1 cellular context compared by ENCODE assay signal in the genomic region with DNA sequence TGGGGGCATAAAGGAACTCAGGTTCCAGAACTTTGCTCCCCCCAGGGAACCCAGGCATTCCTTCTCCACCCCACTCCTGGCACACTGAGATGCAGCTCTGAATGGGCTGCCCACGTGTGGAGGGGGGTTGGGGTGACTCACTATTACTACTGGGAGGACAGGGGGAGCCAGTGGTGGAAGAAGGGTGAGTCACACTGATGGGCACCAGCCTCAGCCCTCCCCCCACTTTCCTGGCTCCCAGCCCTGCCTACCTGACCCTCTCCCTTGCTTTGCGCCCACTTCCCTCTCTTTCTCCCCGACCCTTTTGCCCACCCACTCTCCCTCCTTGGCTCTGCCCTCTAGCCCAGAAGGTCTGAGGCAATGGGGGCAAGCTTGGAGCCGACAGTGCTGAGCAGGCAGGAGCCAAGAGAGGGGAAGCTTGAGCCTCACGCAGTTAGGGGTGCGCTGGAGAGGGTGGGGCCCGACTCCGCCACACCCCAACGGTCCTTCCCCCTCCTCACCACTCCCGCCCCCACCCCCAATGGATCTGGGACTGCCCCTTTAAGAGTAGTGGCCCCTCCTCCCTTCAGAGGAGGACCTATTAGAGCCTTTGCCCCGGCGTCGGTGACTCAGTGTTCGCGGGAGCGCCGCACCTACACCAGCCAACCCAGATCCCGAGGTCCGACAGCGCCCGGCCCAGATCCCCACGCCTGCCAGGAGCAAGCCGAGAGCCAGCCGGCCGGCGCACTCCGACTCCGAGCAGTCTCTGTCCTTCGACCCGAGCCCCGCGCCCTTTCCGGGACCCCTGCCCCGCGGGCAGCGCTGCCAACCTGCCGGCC.
TF ChIP-seq lines count a peak whose summit lies in the region.

A gene (plus strand): TSS at position 611 of the 818 bp plus-strand sequence. CDS start 208 bp downstream, outside the sequence.

TF ChIP-seq in HepG2, 621 proteins besides CTCF, POLR2A, EP300 and RAD21 (continued from another document and continues in another):
- TF ChIP-seq, protein P1, sequence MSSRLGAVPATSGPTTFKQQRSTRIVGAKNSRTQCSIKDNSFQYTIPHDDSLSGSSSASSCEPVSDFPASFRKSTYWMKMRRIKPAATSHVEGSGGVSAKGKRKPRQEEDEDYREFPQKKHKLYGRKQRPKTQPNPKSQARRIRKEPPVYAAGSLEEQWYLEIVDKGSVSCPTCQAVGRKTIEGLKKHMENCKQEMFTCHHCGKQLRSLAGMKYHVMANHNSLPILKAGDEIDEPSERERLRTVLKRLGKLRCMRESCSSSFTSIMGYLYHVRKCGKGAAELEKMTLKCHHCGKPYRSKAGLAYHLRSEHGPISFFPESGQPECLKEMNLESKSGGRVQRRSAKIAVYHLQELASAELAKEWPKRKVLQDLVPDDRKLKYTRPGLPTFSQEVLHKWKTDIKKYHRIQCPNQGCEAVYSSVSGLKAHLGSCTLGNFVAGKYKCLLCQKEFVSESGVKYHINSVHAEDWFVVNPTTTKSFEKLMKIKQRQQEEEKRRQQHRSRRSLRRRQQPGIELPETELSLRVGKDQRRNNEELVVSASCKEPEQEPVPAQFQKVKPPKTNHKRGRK (CRISPR knock-in tag; IDR thresholded peaks at IDR 0.05): no peak
- TF ChIP-seq, protein P2, sequence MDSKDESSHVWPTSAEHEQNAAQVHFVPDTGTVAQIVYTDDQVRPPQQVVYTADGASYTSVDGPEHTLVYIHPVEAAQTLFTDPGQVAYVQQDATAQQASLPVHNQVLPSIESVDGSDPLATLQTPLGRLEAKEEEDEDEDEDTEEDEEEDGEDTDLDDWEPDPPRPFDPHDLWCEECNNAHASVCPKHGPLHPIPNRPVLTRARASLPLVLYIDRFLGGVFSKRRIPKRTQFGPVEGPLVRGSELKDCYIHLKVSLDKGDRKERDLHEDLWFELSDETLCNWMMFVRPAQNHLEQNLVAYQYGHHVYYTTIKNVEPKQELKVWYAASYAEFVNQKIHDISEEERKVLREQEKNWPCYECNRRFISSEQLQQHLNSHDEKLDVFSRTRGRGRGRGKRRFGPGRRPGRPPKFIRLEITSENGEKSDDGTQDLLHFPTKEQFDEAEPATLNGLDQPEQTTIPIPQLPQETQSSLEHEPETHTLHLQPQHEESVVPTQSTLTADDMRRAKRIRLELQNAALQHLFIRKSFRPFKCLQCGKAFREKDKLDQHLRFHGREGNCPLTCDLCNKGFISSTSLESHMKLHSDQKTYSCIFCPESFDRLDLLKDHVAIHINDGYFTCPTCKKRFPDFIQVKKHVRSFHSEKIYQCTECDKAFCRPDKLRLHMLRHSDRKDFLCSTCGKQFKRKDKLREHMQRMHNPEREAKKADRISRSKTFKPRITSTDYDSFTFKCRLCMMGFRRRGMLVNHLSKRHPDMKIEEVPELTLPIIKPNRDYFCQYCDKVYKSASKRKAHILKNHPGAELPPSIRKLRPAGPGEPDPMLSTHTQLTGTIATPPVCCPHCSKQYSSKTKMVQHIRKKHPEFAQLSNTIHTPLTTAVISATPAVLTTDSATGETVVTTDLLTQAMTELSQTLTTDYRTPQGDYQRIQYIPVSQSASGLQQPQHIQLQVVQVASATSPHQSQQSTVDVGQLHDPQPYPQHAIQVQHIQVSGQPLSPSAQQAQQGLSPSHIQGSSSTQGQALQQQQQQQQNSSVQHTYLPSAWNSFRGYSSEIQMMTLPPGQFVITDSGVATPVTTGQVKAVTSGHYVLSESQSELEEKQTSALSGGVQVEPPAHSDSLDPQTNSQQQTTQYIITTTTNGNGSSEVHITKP (CRISPR knock-in tag; IDR thresholded peaks at IDR 0.05; ENCODE audit: low read depth): peak; percentile 65; the same call in 1 of the 2 replicates
- TF ChIP-seq, protein P3, sequence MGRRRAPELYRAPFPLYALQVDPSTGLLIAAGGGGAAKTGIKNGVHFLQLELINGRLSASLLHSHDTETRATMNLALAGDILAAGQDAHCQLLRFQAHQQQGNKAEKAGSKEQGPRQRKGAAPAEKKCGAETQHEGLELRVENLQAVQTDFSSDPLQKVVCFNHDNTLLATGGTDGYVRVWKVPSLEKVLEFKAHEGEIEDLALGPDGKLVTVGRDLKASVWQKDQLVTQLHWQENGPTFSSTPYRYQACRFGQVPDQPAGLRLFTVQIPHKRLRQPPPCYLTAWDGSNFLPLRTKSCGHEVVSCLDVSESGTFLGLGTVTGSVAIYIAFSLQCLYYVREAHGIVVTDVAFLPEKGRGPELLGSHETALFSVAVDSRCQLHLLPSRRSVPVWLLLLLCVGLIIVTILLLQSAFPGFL (CRISPR knock-in tag; IDR thresholded peaks at IDR 0.05): no peak
- TF ChIP-seq JARID2 (CRISPR knock-in tag; IDR thresholded peaks at IDR 0.05; ENCODE audit: insufficient replicate concordance) (no peak), RXRA (CRISPR knock-in tag; IDR thresholded peaks at IDR 0.05) (no peak; the same call in none of the 2 replicates), HNRNPLL (IDR thresholded peaks at IDR 0.05; ENCODE audit: low read depth, low read length, poor library complexity, severe bottlenecking) (peak; percentile 26), DR1 (CRISPR knock-in tag; IDR thresholded peaks at IDR 0.05) (peak; percentile 65; the same call in 1 of the 2 replicates), ZNF75D (CRISPR knock-in tag; IDR thresholded peaks at IDR 0.05; ENCODE audit: borderline replicate concordance) (no peak), SMC3 (IDR thresholded peaks at IDR 0.05; ENCODE audit: low read length) (no peak), KLF12 (CRISPR knock-in tag; IDR thresholded peaks at IDR 0.05; ENCODE audit: borderline replicate concordance) (no peak), FOSL2 (CRISPR knock-in tag; IDR thresholded peaks at IDR 0.05) (peak; percentile 97), ZNF792 (CRISPR knock-in tag; IDR thresholded peaks at IDR 0.05) (peak; percentile 54), SALL1 (CRISPR knock-in tag; IDR thresholded peaks at IDR 0.05) (peak; percentile 32), DNMT1 (CRISPR knock-in tag; IDR thresholded peaks at IDR 0.05) (no peak), KLF16 (CRISPR knock-in tag; IDR thresholded peaks at IDR 0.05) (peak in 1 of 2 experiments; percentile 57; a peak in 1 of 4 replicates), BRCA1 (CRISPR knock-in tag; IDR thresholded peaks at IDR 0.05) (no peak), ZNF570 (CRISPR knock-in tag; IDR thresholded peaks at IDR 0.05; ENCODE audit: borderline replicate concordance) (no peak), ZNF768 (CRISPR knock-in tag; IDR thresholded peaks at IDR 0.05) (0 out of 2 replicates have a peak, but pooled peaks have one; percentile 25)
- TF ChIP-seq, protein P4, sequence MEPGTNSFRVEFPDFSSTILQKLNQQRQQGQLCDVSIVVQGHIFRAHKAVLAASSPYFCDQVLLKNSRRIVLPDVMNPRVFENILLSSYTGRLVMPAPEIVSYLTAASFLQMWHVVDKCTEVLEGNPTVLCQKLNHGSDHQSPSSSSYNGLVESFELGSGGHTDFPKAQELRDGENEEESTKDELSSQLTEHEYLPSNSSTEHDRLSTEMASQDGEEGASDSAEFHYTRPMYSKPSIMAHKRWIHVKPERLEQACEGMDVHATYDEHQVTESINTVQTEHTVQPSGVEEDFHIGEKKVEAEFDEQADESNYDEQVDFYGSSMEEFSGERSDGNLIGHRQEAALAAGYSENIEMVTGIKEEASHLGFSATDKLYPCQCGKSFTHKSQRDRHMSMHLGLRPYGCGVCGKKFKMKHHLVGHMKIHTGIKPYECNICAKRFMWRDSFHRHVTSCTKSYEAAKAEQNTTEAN (CRISPR knock-in tag; conservative IDR thresholded peaks at IDR 0.05): 0 out of 2 replicates have a peak, but pooled peaks have one; percentile 28
- TF ChIP-seq, protein P5, sequence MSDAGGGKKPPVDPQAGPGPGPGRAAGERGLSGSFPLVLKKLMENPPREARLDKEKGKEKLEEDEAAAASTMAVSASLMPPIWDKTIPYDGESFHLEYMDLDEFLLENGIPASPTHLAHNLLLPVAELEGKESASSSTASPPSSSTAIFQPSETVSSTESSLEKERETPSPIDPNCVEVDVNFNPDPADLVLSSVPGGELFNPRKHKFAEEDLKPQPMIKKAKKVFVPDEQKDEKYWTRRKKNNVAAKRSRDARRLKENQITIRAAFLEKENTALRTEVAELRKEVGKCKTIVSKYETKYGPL (CRISPR knock-in tag; IDR thresholded peaks at IDR 0.05): no peak
- TF ChIP-seq, protein P6, sequence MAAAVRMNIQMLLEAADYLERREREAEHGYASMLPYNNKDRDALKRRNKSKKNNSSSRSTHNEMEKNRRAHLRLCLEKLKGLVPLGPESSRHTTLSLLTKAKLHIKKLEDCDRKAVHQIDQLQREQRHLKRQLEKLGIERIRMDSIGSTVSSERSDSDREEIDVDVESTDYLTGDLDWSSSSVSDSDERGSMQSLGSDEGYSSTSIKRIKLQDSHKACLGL (CRISPR knock-in tag; IDR thresholded peaks at IDR 0.05): peak; percentile 65
- TF ChIP-seq, protein P7, sequence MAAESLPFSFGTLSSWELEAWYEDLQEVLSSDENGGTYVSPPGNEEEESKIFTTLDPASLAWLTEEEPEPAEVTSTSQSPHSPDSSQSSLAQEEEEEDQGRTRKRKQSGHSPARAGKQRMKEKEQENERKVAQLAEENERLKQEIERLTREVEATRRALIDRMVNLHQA (CRISPR knock-in tag; IDR thresholded peaks at IDR 0.05): no peak
- TF ChIP-seq, protein P8, sequence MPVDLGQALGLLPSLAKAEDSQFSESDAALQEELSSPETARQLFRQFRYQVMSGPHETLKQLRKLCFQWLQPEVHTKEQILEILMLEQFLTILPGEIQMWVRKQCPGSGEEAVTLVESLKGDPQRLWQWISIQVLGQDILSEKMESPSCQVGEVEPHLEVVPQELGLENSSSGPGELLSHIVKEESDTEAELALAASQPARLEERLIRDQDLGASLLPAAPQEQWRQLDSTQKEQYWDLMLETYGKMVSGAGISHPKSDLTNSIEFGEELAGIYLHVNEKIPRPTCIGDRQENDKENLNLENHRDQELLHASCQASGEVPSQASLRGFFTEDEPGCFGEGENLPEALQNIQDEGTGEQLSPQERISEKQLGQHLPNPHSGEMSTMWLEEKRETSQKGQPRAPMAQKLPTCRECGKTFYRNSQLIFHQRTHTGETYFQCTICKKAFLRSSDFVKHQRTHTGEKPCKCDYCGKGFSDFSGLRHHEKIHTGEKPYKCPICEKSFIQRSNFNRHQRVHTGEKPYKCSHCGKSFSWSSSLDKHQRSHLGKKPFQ (CRISPR knock-in tag; IDR thresholded peaks at IDR 0.05; ENCODE audit: insufficient replicate concordance): peak; percentile 88
- TF ChIP-seq, protein P9, sequence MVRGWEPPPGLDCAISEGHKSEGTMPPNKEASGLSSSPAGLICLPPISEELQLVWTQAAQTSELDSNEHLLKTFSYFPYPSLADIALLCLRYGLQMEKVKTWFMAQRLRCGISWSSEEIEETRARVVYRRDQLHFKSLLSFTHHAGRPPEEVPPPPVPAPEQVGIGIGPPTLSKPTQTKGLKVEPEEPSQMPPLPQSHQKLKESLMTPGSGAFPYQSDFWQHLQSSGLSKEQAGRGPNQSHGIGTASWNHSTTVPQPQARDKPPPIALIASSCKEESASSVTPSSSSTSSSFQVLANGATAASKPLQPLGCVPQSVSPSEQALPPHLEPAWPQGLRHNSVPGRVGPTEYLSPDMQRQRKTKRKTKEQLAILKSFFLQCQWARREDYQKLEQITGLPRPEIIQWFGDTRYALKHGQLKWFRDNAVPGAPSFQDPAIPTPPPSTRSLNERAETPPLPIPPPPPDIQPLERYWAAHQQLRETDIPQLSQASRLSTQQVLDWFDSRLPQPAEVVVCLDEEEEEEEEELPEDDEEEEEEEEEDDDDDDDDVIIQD (CRISPR knock-in tag; IDR thresholded peaks at IDR 0.05; ENCODE audit: low read depth): no peak
- TF ChIP-seq, protein P10, sequence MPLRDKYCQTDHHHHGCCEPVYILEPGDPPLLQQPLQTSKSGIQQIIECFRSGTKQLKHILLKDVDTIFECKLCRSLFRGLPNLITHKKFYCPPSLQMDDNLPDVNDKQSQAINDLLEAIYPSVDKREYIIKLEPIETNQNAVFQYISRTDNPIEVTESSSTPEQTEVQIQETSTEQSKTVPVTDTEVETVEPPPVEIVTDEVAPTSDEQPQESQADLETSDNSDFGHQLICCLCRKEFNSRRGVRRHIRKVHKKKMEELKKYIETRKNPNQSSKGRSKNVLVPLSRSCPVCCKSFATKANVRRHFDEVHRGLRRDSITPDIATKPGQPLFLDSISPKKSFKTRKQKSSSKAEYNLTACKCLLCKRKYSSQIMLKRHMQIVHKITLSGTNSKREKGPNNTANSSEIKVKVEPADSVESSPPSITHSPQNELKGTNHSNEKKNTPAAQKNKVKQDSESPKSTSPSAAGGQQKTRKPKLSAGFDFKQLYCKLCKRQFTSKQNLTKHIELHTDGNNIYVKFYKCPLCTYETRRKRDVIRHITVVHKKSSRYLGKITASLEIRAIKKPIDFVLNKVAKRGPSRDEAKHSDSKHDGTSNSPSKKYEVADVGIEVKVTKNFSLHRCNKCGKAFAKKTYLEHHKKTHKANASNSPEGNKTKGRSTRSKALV (CRISPR knock-in tag; IDR thresholded peaks at IDR 0.05): no peak
- TF ChIP-seq, protein P11, sequence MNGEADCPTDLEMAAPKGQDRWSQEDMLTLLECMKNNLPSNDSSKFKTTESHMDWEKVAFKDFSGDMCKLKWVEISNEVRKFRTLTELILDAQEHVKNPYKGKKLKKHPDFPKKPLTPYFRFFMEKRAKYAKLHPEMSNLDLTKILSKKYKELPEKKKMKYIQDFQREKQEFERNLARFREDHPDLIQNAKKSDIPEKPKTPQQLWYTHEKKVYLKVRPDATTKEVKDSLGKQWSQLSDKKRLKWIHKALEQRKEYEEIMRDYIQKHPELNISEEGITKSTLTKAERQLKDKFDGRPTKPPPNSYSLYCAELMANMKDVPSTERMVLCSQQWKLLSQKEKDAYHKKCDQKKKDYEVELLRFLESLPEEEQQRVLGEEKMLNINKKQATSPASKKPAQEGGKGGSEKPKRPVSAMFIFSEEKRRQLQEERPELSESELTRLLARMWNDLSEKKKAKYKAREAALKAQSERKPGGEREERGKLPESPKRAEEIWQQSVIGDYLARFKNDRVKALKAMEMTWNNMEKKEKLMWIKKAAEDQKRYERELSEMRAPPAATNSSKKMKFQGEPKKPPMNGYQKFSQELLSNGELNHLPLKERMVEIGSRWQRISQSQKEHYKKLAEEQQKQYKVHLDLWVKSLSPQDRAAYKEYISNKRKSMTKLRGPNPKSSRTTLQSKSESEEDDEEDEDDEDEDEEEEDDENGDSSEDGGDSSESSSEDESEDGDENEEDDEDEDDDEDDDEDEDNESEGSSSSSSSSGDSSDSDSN (CRISPR knock-in tag; IDR thresholded peaks at IDR 0.05): peak; percentile 50; the same call in 1 of the 2 replicates
- TF ChIP-seq, protein P12, sequence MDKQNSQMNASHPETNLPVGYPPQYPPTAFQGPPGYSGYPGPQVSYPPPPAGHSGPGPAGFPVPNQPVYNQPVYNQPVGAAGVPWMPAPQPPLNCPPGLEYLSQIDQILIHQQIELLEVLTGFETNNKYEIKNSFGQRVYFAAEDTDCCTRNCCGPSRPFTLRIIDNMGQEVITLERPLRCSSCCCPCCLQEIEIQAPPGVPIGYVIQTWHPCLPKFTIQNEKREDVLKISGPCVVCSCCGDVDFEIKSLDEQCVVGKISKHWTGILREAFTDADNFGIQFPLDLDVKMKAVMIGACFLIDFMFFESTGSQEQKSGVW (CRISPR knock-in tag; IDR thresholded peaks at IDR 0.05; ENCODE audit: borderline replicate concordance): no peak
